24 cellular contexts compared by ENCODE assay signal in the genomic region with DNA sequence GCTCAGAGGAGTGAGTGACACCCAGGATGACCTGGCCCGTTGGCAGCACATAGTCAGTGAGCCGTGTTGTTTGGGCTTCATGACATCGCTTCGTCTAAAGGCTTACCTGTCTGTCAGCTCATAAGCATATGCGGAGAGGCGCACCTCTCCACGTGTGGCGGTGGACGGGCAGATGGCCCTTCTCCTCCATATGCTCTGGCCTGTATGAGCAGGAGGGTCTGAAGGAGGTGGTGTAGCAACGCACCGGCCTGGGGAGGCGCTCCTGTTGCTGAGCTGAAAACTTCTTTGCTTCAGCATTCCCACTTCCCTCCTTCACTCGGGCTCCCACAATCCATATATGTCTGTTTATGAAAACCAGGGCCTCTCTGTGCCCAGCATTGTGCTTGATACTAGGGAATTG.
DNase-seq lines count a peak whose midpoint lies in the region; ATAC-seq, FAIRE-seq and TF ChIP-seq lines count a peak whose summit lies in the region.
"Had no signal": no experiment of that assay in that cellular context is flagged by ENCODE, and none has a peak within 500 bp of the region (broad histone marks: within the 10 kb centered on the region; RNA-seq: fewer than 3 reads in every experiment).

No MANE protein-coding gene starts in this region.

- FAIRE-seq in urothelium cell line (lab: Jason Lieb, UNC): peak; percentile 92
- FAIRE-seq: A204.1 had no signal

- H3K4me3 ChIP-seq in heart left ventricle: no peak overlapping the region
- H3K4me3 ChIP-seq in colonic mucosa: no peak overlapping the region
- H3K4me3 ChIP-seq: SJCRH30 had no signal

- H3K4me3 Mint-ChIP-seq in glutamatergic neuron (ENCODE audit: unreplicated experiment): peak overlapping the region; percentile 40
- H3K4me3 Mint-ChIP-seq: CD8-positive, alpha-beta memory T cell; HFFc6 had no signal

- TF ChIP-seq POLR2A in heart left ventricle (IDR thresholded peaks at IDR 0.05): no peak

- H3K27me3 Mint-ChIP-seq in glutamatergic neuron (ENCODE audit: unreplicated experiment): peaks cover 24% of the 10 kb centered on the region

- peaks cover 7% of the 10 kb centered on the region for H3K36me3 Mint-ChIP-seq in glutamatergic neuron (ENCODE audit: unreplicated experiment)
- H3K36me3 Mint-ChIP-seq: CD8-positive, alpha-beta memory T cell had no signal

- peaks cover 56% of the 10 kb centered on the region for H3K4me1 Mint-ChIP-seq in glutamatergic neuron (ENCODE audit: low read depth, unreplicated experiment)
- H3K4me1 Mint-ChIP-seq: CD8-positive, alpha-beta memory T cell had no signal

- ATAC-seq in heart left ventricle (no peak), Right ventricle myocardium inferior (no peak)
- ATAC-seq: Panc1 had no signal

- H3K27ac ChIP-seq in heart left ventricle: peak overlapping the region; percentile 40 to 100 (median 84)
- H3K27ac ChIP-seq in colonic mucosa: no peak overlapping the region
- H3K27ac ChIP-seq: C4-2B, SJCRH30 had no signal

- H3K9me3 ChIP-seq in heart left ventricle (no peaks in the 10 kb centered on the region), colonic mucosa (no peaks in the 10 kb centered on the region)
- H3K9me3 ChIP-seq: SJCRH30 had no signal

- no peaks in the 10 kb centered on the region for H3K27me3 ChIP-seq in heart left ventricle
- no peaks in the 10 kb centered on the region for H3K27me3 ChIP-seq in colonic mucosa
- H3K27me3 ChIP-seq: SJCRH30 had no signal

- WGBS in heart left ventricle, 4 donors: 70 to 84% (median 83%) methylated on average over 13 of the region's 13 CpGs

- H3K9me3 Mint-ChIP-seq in glutamatergic neuron (ENCODE audit: unreplicated experiment): peaks cover 26% of the 10 kb centered on the region
- H3K9me3 Mint-ChIP-seq: CD8-positive, alpha-beta memory T cell; HFFc6 had no signal

- no peak for DNase-seq in heart left ventricle
- DNase-seq in Right ventricle myocardium inferior (ENCODE audit: missing footprints): no peak
- DNase-seq in NCI-H69 (lab: John Stamatoyannopoulos, UW): peak; percentile 54
- no peak for DNase-seq in glutamatergic neuron
- DNase-seq in urothelium cell line (ENCODE audit: low spot score): no peak
- DNase-seq in colonic mucosa: no peak
- no peak for DNase-seq in GM20000 (ENCODE audit: low spot score)
- DNase-seq: Calu3; CD8-positive, alpha-beta memory T cell; DMS53; EL; H7; HFFc6; KBM-7; MM.1S; NCI-H1048; NCI-H187; NCI-H2107; NCI-H2227 treated with DMSO at 0.1 percent for 48 hours; NCI-H510A; SJCRH30 had no signal

- intact Hi-C loops in heart left ventricle (cut with DNase I) (no loop called here), Right ventricle myocardium inferior (cut with DNase I) (no loop called here), colonic mucosa (cut with DNase I) (no loop called here)

- peaks cover 0 to 97% (median 74%) of the 10 kb centered on the region in 12 donors for H3K4me1 ChIP-seq in heart left ventricle
- H3K4me1 ChIP-seq in colonic mucosa: no peaks in the 10 kb centered on the region
- H3K4me1 ChIP-seq: SJCRH30 had no signal

- H3K36me3 ChIP-seq in heart left ventricle: no peaks in the 10 kb centered on the region
- no peaks in the 10 kb centered on the region for H3K36me3 ChIP-seq in colonic mucosa

- TF ChIP-seq CTCF in heart left ventricle (IDR thresholded peaks at IDR 0.05) (no peak), glutamatergic neuron (IDR thresholded peaks at IDR 0.05; ENCODE audit: partially characterized antibody, unreplicated experiment) (no peak), colonic mucosa (IDR thresholded peaks at IDR 0.05) (no peak), GM20000 (IDR thresholded peaks at IDR 0.05; ENCODE audit: extremely low read depth, missing control alignments) (no peak)

- H3K27ac Mint-ChIP-seq in glutamatergic neuron (ENCODE audit: unreplicated experiment): peak overlapping the region; percentile 75
- H3K27ac Mint-ChIP-seq: CD8-positive, alpha-beta memory T cell; HFFc6 had no signal

- no peak overlapping the region for H3K9ac ChIP-seq in colonic mucosa (ENCODE audit: low read depth in 2 of 2, low read length in 2 of 2)
